ENCODE assay signal across 14 cellular contexts in the genomic region with DNA sequence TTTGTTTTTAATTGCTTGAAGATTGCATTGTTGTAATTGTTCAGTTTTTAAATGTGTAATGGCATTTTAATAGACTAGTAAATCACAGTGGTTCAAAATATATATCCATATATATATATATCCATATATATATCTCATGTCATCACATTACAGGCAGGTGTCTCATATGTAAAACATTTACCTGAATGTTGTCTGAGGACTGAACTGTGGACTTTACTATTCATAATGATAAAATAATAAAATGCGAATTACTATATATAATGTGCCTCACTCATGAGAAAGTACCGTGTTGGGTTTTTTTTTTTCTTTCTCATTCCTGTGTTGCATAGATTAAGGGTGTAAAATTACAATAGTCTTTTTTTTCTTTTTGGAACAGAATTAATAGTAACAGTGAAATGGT.
DNase-seq lines count a peak whose midpoint lies in the region; TF ChIP-seq lines count a peak whose summit lies in the region.
"Had no signal": no experiment of that assay in that cellular context is flagged by ENCODE, and none has a peak within 500 bp of the region (broad histone marks: within the 10 kb centered on the region; RNA-seq: fewer than 3 reads in every experiment).

No MANE protein-coding gene starts in this region.

- H3K27ac ChIP-seq in KOPT-K1 (ENCODE audit: low read depth, low read length, poor library complexity, severe bottlenecking) (peak overlapping the region; percentile 67), colonic mucosa (peak overlapping the region; percentile 44), mucosa of rectum (ENCODE audit: low read depth in 2 of 2, low read length in 2 of 2) (peak overlapping the region; percentile 29 to 53), A673 (ENCODE audit: low read depth, low read length, poor library complexity, severe bottlenecking) (no peak overlapping the region)
- H3K27ac ChIP-seq: C4-2B, HL-60 had no signal

- H3K27me3 ChIP-seq in colonic mucosa, result no peaks in the 10 kb centered on the region
- no peaks in the 10 kb centered on the region for H3K27me3 ChIP-seq in mucosa of rectum (ENCODE audit: control insufficient read depth in 2 of 2, insufficient read depth in 2 of 2, low read length in 2 of 2)
- H3K27me3 ChIP-seq in A673 (replicated peaks; ENCODE audit: insufficient read depth, low read depth, low read length, poor library complexity), result no peaks in the 10 kb centered on the region

- H3K4me1 ChIP-seq in colonic mucosa (no peaks in the 10 kb centered on the region), mucosa of rectum (ENCODE audit: control insufficient read depth in 2 of 2, insufficient read depth in 2 of 2, low read length in 2 of 2) (peaks cover 11% of the 10 kb centered on the region in 2 donors), A673 (ENCODE audit: insufficient read depth, low read length, poor library complexity, severe bottlenecking) (no peaks in the 10 kb centered on the region)
- H3K4me1 ChIP-seq: Caco-2 had no signal

- H3K4me3 ChIP-seq in colonic mucosa, result no peak overlapping the region
- H3K4me3 ChIP-seq in mucosa of rectum (ENCODE audit: low read length in 2 of 2), result no peak overlapping the region
- no peak overlapping the region for H3K4me3 ChIP-seq in A673 (ENCODE audit: low read depth, low read length, poor library complexity, severe bottlenecking)
- H3K4me3 ChIP-seq: GM23338 had no signal

- no peaks in the 10 kb centered on the region for H3K9me3 ChIP-seq in KOPT-K1 (ENCODE audit: insufficient read depth, low read length, poor library complexity, severe bottlenecking)
- no peaks in the 10 kb centered on the region for H3K9me3 ChIP-seq in colonic mucosa
- H3K9me3 ChIP-seq in mucosa of rectum (ENCODE audit: control insufficient read depth in 2 of 2, low read length in 2 of 2), result no peaks in the 10 kb centered on the region
- no peaks in the 10 kb centered on the region for H3K9me3 ChIP-seq in A673 (ENCODE audit: low read depth, low read length, poor library complexity, severe bottlenecking)
- H3K9me3 ChIP-seq: Caco-2 had no signal

- TF ChIP-seq CTCF in colonic mucosa (IDR thresholded peaks at IDR 0.05), result no peak
- no peak for TF ChIP-seq CTCF in A673 (conservative IDR thresholded peaks at IDR 0.05; ENCODE audit: low read depth, low read length)

- CTCF ChIA-PET in A673 (lab: Charles Lee), result no interaction called here

- H3K36me3 ChIP-seq in KOPT-K1 (ENCODE audit: insufficient read depth, low read length) (no peaks in the 10 kb centered on the region), colonic mucosa (no peaks in the 10 kb centered on the region), mucosa of rectum (ENCODE audit: control insufficient read depth in 2 of 2, insufficient read depth in 2 of 2, low read length in 2 of 2) (no peaks in the 10 kb centered on the region), A673 (ENCODE audit: insufficient read depth, low read length, poor library complexity, severe bottlenecking) (no peaks in the 10 kb centered on the region)

- no peak for DNase-seq in colonic mucosa
- DNase-seq in NCI-H146 (lab: John Stamatoyannopoulos, UW), result no peak
- no peak for DNase-seq in mesenteric fat pad (ENCODE audit: low spot score)
- no peak for DNase-seq in A673 (ENCODE audit: low spot score)
- DNase-seq: AML-193; Caco-2; CD4-positive, alpha-beta T cell; GDM1; HFFc6 had no signal

- intact Hi-C loops in colonic mucosa (cut with DNase I), result no loop called here
- intact Hi-C loops in A673 (cut with micrococcal nuclease; ENCODE audit: unreplicated experiment), result no loop called here

- POLR2A ChIA-PET in A673 (lab: Charles Lee; ENCODE audit: low non-redundant PET), result no interaction called here

- BruUV-seq in A673 (replicated peaks; lab: Mats Ljungman, UMichigan), result no TSS peak

- H3K9ac ChIP-seq in colonic mucosa (ENCODE audit: low read depth in 2 of 2, low read length in 2 of 2), result no peak overlapping the region
- H3K9ac ChIP-seq in mucosa of rectum (ENCODE audit: low read depth in 1 of 2, low read length in 2 of 2), result no peak overlapping the region
